Comparison of ENCODE assay signal across 1 cellular context in genomic region chr5:119070828-119071572, GRCh38.
TF ChIP-seq lines count a peak whose summit lies in the region.

TSS of gene DMXL1 (plus strand) at chr5:119071087. CDS start at chr5:119071570, 483 bp downstream.

TF ChIP-seq in A549, 52 proteins besides CTCF, POLR2A, EP300 and RAD21 (continued from another document):
- 0 out of 2 replicates have a peak, but pooled peaks have one; percentile 24 for TF ChIP-seq MAZ (IDR thresholded peaks at IDR 0.05; ENCODE audit: borderline replicate concordance, low read depth, low read length)
- TF ChIP-seq CHD2 (IDR thresholded peaks at IDR 0.05; ENCODE audit: low read length, partially characterized antibody): peak; percentile 92
- TF ChIP-seq HOXB13 (CRISPR knock-in tag; IDR thresholded peaks at IDR 0.05; ENCODE audit: low read depth): no peak
- TF ChIP-seq MAFK (IDR thresholded peaks at IDR 0.05; ENCODE audit: partially characterized antibody): peak; percentile 33
- TF ChIP-seq POLR2AphosphoS2 (conservative IDR thresholded peaks at IDR 0.05; ENCODE audit: low read length): no peak
- no peak for TF ChIP-seq HES2 (IDR thresholded peaks at IDR 0.05)
TF ChIP-seq in A549: peak in this region for 11.
